8 cellular contexts compared by ENCODE assay signal in the genomic region with DNA sequence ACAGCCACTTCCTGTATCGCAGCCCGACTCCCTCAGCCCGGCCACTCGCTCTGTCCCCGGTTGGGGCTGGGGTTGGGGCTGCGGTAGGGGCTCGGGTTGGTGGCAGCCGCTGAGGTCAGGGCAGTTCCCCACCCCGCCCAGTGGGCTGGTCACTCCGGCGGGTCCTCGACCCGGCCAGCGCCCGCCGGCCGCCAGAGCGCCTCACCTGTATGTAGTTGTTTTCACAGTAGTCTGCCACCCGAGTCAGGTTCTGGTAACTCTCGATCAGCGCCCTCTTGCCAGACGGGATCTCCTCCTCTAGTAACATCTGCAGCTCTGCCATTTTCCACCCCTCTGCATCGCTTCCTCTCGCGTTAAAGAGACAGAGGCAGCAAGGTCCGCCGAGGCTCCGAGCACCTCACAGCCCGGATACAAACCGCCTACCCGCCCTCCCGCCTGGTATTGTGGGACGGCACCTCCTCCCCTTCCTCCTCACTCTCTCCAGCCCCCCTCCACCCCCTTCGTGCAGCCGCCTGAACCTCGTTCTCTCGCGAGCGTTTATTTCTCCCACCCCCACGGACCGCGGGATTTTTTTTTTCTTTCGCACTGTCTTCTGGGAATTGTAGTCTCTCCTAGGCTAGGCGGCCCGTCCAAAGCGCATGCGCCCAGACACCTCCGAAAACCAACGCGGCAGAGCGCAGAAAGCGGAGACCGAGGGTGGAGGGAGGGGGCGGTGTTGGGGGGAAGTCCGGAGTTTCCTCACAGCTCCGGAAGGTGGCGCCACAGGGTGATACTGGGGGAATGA. TPM values are rescaled to one million over a fixed set of nuclear protein-coding genes. Genes with fewer than 3 reads are reported as not detected.
A peak's percentile ranks its signal among the peaks of the same experiment; 100 is the strongest.
DNase-seq lines count a peak whose midpoint lies in the region; ATAC-seq, FAIRE-seq and TF ChIP-seq lines count a peak whose summit lies in the region.

A gene (minus strand): TSS at position 417 of the 784 bp plus-strand sequence. CDS start 95 bp downstream, at position 322.

- 0 out of 2 replicates have a peak, but pooled peaks have one; percentile 51 for TF ChIP-seq CTCF in OCI-LY3 (IDR thresholded peaks at IDR 0.05; ENCODE audit: low read depth, low read length)

- no peaks in the 10 kb centered on the region for H3K27me3 ChIP-seq in OCI-LY3 (ENCODE audit: low read depth, low read length)

- H3K4me1 ChIP-seq in OCI-LY3 (ENCODE audit: low read length) (peaks cover 24% of the 10 kb centered on the region), mesodermal cell (ENCODE audit: control insufficient read depth, insufficient read depth, low read length, poor library complexity, severe bottlenecking) (peaks cover 10% of the 10 kb centered on the region)

- peak; percentile 96 for FAIRE-seq in endometrium (lab: Jason Lieb, UNC)

- H3K36me3 ChIP-seq in OCI-LY3 (replicated peaks; ENCODE audit: low read depth, low read length) (peaks cover 5% of the 10 kb centered on the region), mesodermal cell (ENCODE audit: control insufficient read depth, insufficient read depth, low read length) (no peaks in the 10 kb centered on the region)

- peak; percentile 98 for DNase-seq in DMS 273 (lab: John Stamatoyannopoulos, UW; ENCODE audit: unreplicated experiment)
- DNase-seq in HuH-7 (ENCODE audit: low spot score), result peak; percentile 87
- DNase-seq in activated CD8-positive, alpha-beta memory T cell treated with anti-CD3 and anti-CD28 coated beads, Interleukin-2, amount 50 U/mL, for 48 hours, result peak; percentile 97
- peak; percentile 94 to 97 for DNase-seq in stimulated activated CD8-positive, alpha-beta memory T cell treated with anti-CD3 and anti-CD28 coated beads, Interleukin-15, amount 100 ng/mL, for 4 hours (ENCODE audit: low read depth in 2 of 2)

- peaks cover 34% of the 10 kb centered on the region for H4K20me1 ChIP-seq in OCI-LY3 (ENCODE audit: insufficient read depth, low read length)

- peak within 1 kb of the TSS; percentile 97 for H2AFZ ChIP-seq in OCI-LY3 (ENCODE audit: low read depth, low read length)

- H3K4me2 ChIP-seq in OCI-LY3 (ENCODE audit: low read length), result peak within 1 kb of the TSS; percentile 92

- H3K9ac ChIP-seq in OCI-LY3 (ENCODE audit: low read length), result peak within 1 kb of the TSS; percentile 89

- H3K79me2 ChIP-seq in OCI-LY3 (ENCODE audit: low read length), result peaks cover 50% of the 10 kb centered on the region

- H3K4me3 ChIP-seq in OCI-LY3 (ENCODE audit: low read length) (peak within 1 kb of the TSS; percentile 80), mesodermal cell (ENCODE audit: extremely low read depth, insufficient read depth, low read length, poor library complexity, severe bottlenecking) (peak within 1 kb of the TSS; percentile 99)

- ATAC-seq in GM21447 (IDR thresholded peaks at IDR 0.05; ENCODE audit: unreplicated experiment), result peak; percentile 56

- 0% methylated on average over 28 to 44 of the region's 57 CpGs for WGBS in mesodermal cell (ENCODE audit: insufficient coverage in 2 of 2), 2 experiments

- no peaks in the 10 kb centered on the region for H3K9me3 ChIP-seq in OCI-LY3 (ENCODE audit: insufficient read depth, low read length)
- no peaks in the 10 kb centered on the region for H3K9me3 ChIP-seq in mesodermal cell (ENCODE audit: control insufficient read depth, low read length)

- peak within 1 kb of the TSS; percentile 82 for H3K27ac ChIP-seq in OCI-LY3 (ENCODE audit: low read length)
- peak within 1 kb of the TSS; percentile 90 for H3K27ac ChIP-seq in mesodermal cell (ENCODE audit: low read depth, low read length, severe bottlenecking)

RNA-seq across cellular contexts. Expression of the gene that starts here (rescaled TPM):
- 47.6 TPM for polyA plus RNA-seq in mesodermal cell (2013, experiment 1 of 2)
- polyA plus RNA-seq in mesodermal cell (2013, experiment 2 of 2), result 52.8 TPM

Comparison
In these comparisons a context has a peak if more than half of its experiments do, and no peak if none do; other contexts are left out.
1. Peak in every context shown above with its lines: DNase-seq, ATAC-seq, H3K4me3 ChIP-seq and H3K27ac ChIP-seq.